ENCODE assay signal across 7 cellular contexts in the genomic region with DNA sequence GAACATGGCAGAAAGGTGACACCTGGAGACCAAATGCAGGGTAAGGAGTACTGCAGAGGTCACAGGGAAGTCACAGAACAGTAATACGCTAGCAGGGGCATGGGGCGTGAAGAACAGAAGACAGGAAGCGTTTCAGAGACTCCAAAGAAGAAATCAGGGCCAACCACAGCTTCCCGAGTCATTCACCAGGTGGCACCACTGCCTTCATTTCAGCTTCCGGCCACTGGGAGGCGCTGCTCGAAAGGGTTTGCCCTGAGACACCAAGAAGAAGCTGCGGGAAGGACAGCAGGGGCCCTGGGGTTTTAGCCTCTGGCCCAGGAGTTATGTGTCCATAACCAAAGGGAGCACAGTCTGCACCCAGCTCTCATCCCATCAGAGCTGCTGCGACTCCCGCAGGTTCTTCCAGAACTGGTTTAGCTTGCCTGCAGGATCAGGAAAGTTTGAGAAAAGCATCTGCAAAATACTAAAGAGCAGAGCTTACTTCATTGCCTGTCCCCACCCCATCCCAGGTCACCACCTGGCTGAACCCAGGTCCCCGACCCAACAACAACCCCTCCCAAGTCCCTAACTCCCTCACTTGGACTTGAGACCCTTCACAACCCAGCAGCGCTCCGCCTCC. TPM values are rescaled to one million over a fixed set of nuclear protein-coding genes. Genes with fewer than 3 reads are reported as not detected.
A peak's percentile ranks its signal among the peaks of the same experiment; 100 is the strongest.
DNase-seq lines count a peak whose midpoint lies in the region; TF ChIP-seq lines count a peak whose summit lies in the region.
"Not testable (repeated sequence)": the region's sequence is repeated elsewhere in the genome, so short reads cannot be mapped to it uniquely, and the experiment has no call there.

No MANE protein-coding gene starts in this region.

- not testable (repeated sequence) for H3K27me3 ChIP-seq in SJCRH30; spleen (replicated peaks in 1 of 7)

- DNase-seq in NCI-H1436 (lab: John Stamatoyannopoulos, UW) (peak; percentile 47), SJCRH30 (peak; percentile 86 to 94), activated T-cell treated with anti-CD3 and anti-CD28 coated beads for 4 hours (peak; percentile 78), kidney tubule cell (ENCODE audit: low spot score) (peak; percentile 78), spleen (peak; percentile 93)
- DNase-seq in effector CD4-positive, alpha-beta T cell = peak; percentile 82

- WGBS in spleen, 5 donors = 32 to 40% (median 38%) methylated on average over 11 to 13 of the region's 13 CpGs

- H3K4me3 ChIP-seq in SJCRH30, spleen: not testable (repeated sequence)

- H3K9me3 ChIP-seq in SJCRH30 (replicated peaks); spleen: not testable (repeated sequence)

- H3K27ac ChIP-seq in SJCRH30 = peak overlapping the region; percentile 74
- not testable (repeated sequence) for H3K27ac ChIP-seq in spleen

- H3K36me3 ChIP-seq in SJCRH30, spleen: not testable (repeated sequence)

- TF ChIP-seq CTCF in GM12872 (IDR thresholded peaks at IDR 0.05; ENCODE audit: insufficient read depth, low read depth, low read length) = peak; percentile 88
- peak; percentile 60 to 90 (median 80) for TF ChIP-seq CTCF in spleen (IDR thresholded peaks at IDR 0.05 in 8 of 11, conservative IDR thresholded peaks at IDR 0.05 in 3 of 11)

- not testable (repeated sequence) for TF ChIP-seq POLR2A in spleen (IDR thresholded peaks at IDR 0.05)

- H3K4me1 ChIP-seq in SJCRH30 = not testable (repeated sequence)
- H3K4me1 ChIP-seq in spleen = peaks cover 0 to 10% (median 3%) of the 10 kb centered on the region in 6 donors

- intact Hi-C loops in spleen (cut with DNase I; ENCODE audit: low total_unique reads) = not testable (repeated sequence)

RNA-seq across cellular contexts. Expression of gene DEFB108B, which starts 32.6 kb away (rescaled TPM):
- not detected in 2 replicates for total RNA-seq in SJCRH30 (2014; rRNA removed; shearing (Covaris generic))
- not detected for total RNA-seq in spleen
- polyA plus RNA-seq in spleen = not detected
